9 cellular contexts compared by ENCODE assay signal in genomic region chr12:25459541-25459951, GRCh38.
DNase-seq lines count a peak whose midpoint lies in the region; ATAC-seq and TF ChIP-seq lines count a peak whose summit lies in the region.
"Had no signal": no experiment of that assay in that cellular context is flagged by ENCODE, and none has a peak within 500 bp of the region (broad histone marks: within the 10 kb centered on the region; RNA-seq: fewer than 3 reads in every experiment).

No MANE protein-coding gene starts in this region.

- H3F3A ChIP-seq in neural progenitor cell (ENCODE audit: low read depth) = no peaks in the 10 kb centered on the region

- no peaks in the 10 kb centered on the region for H4K20me1 ChIP-seq in neural progenitor cell (ENCODE audit: low read depth)
- H4K20me1 ChIP-seq in hepatocyte (ENCODE audit: insufficient read depth, poor library complexity, severe bottlenecking) = no peaks in the 10 kb centered on the region

- H3K4me3 Mint-ChIP-seq in neural progenitor cell = no peak overlapping the region
- no peak overlapping the region for H3K4me3 Mint-ChIP-seq in immature natural killer cell

- H3K4me1 Mint-ChIP-seq in neural progenitor cell (no peaks in the 10 kb centered on the region), immature natural killer cell (peaks cover 2 to 6% of the 10 kb centered on the region in 2 donors)

- 91% methylated on average over 13 of the region's 13 CpGs for WGBS in hepatocyte (ENCODE audit: low lambda C conversion rate, missing lambda C conversion rate)

- no peak overlapping the region for H3K9ac ChIP-seq in neural progenitor cell

- no peaks in the 10 kb centered on the region for H3K4me1 ChIP-seq in neural progenitor cell
- H3K4me1 ChIP-seq in hepatocyte (ENCODE audit: insufficient read depth) = no peaks in the 10 kb centered on the region
- H3K4me1 ChIP-seq: upper lobe of left lung had no signal

- no peaks in the 10 kb centered on the region for H3K36me3 Mint-ChIP-seq in neural progenitor cell
- peaks cover 0 to 2% (median 0%) of the 10 kb centered on the region in 3 donors for H3K36me3 Mint-ChIP-seq in immature natural killer cell

- no peak overlapping the region for H3K27ac ChIP-seq in neural progenitor cell
- H3K27ac ChIP-seq in hepatocyte = no peak overlapping the region
- H3K27ac ChIP-seq: upper lobe of left lung had no signal

- H3K79me2 ChIP-seq in neural progenitor cell (ENCODE audit: low read depth) = no peaks in the 10 kb centered on the region
- H3K79me2 ChIP-seq in hepatocyte = no peaks in the 10 kb centered on the region

- H3K9me2 ChIP-seq in hepatocyte (replicated peaks; ENCODE audit: insufficient read depth) = no peaks in the 10 kb centered on the region

- no peak for TF ChIP-seq CTCF in neural progenitor cell (IDR thresholded peaks at IDR 0.05)
- TF ChIP-seq CTCF in hepatocyte (IDR thresholded peaks at IDR 0.05; ENCODE audit: poor library complexity) = no peak

- peaks cover 10% of the 10 kb centered on the region for H3K9me3 Mint-ChIP-seq in neural progenitor cell
- peaks cover 0 to 2% (median 0%) of the 10 kb centered on the region in 6 donors for H3K9me3 Mint-ChIP-seq in immature natural killer cell

- H3K36me3 ChIP-seq in neural progenitor cell (no peaks in the 10 kb centered on the region), hepatocyte (replicated peaks; ENCODE audit: insufficient read depth, low read depth) (no peaks in the 10 kb centered on the region)
- H3K36me3 ChIP-seq: upper lobe of left lung had no signal

- H3K27me3 Mint-ChIP-seq in neural progenitor cell (ENCODE audit: insufficient read depth, low read depth) (peaks cover 2% of the 10 kb centered on the region), immature natural killer cell (ENCODE audit: low read depth in 3 of 3) (peaks cover 0 to 10% (median 0%) of the 10 kb centered on the region in 3 donors)

- DNase-seq in GM19238 (ENCODE audit: insufficient read length, low spot score) = peak; percentile 14
- DNase-seq in NAMALWA (ENCODE audit: low spot score) = peak; percentile 50
- DNase-seq in neural progenitor cell (ENCODE audit: low spot score) = no peak
- DNase-seq in stimulated activated naive CD4-positive, alpha-beta T cell treated with Interleukin-2 at 50 U/mL for 16 hours (lab: John Stamatoyannopoulos, UW) = no peak
- no peak for DNase-seq in hepatocyte (ENCODE audit: low spot score)
- no peak for DNase-seq in AG08396 (ENCODE audit: low spot score)
- DNase-seq in immature natural killer cell = no peak

- H3K4me2 ChIP-seq in neural progenitor cell (no peak overlapping the region), hepatocyte (no peak overlapping the region)

- H2AFZ ChIP-seq in neural progenitor cell (replicated peaks) = peak overlapping the region; percentile 67
- no peak overlapping the region for H2AFZ ChIP-seq in hepatocyte

- H3K4me3 ChIP-seq in neural progenitor cell (no peak overlapping the region), hepatocyte (no peak overlapping the region)
- H3K4me3 ChIP-seq: upper lobe of left lung had no signal

- ATAC-seq in HG02678 (IDR thresholded peaks at IDR 0.05; ENCODE audit: unreplicated experiment) = peak; percentile 88

- peak overlapping the region; percentile 29 for H3K27ac Mint-ChIP-seq in neural progenitor cell
- H3K27ac Mint-ChIP-seq in immature natural killer cell = peak overlapping the region in 1 of 6 donors; percentile 13

- H3K9me3 ChIP-seq in neural progenitor cell (ENCODE audit: low read depth) = no peaks in the 10 kb centered on the region
- H3K9me3 ChIP-seq in hepatocyte (ENCODE audit: low read depth) = no peaks in the 10 kb centered on the region
- H3K9me3 ChIP-seq: upper lobe of left lung had no signal

- H3K27me3 ChIP-seq in neural progenitor cell (no peaks in the 10 kb centered on the region), hepatocyte (no peaks in the 10 kb centered on the region)
- H3K27me3 ChIP-seq: upper lobe of left lung had no signal

Comparison
In these comparisons a context has a peak if more than half of its experiments do, and no peak if none do; other contexts are left out.
1. DNase-seq: peak in GM19238 (single experiment) and NAMALWA (single experiment); none in neural progenitor cell (single experiment), stimulated activated naive CD4-positive, alpha-beta T cell treated with Interleukin-2 at 50 U/mL for 16 hours (single experiment), hepatocyte (single experiment), AG08396 (single experiment) and immature natural killer cell (0 of 3).